Comparison of ENCODE assay signal across 20 cellular contexts in genomic region chr2:85906748-85907147, GRCh38.
"Had no signal": no experiment of that assay in that cellular context is flagged by ENCODE, and none has a peak within 500 bp of the region (broad histone marks: within the 10 kb centered on the region; RNA-seq: fewer than 3 reads in every experiment).

No MANE protein-coding gene starts in this region.

- H3K4me3 ChIP-seq: gastrocnemius medialis, heart right ventricle, pancreas, smooth muscle cell, tibial nerve had no signal

- H3K9me3 Mint-ChIP-seq: mesothelial cell of epicardium; natural killer cell; neural crest cell; stimulated activated effector memory CD8-positive, alpha-beta T cell treated with anti-CD3 and anti-CD28 coated beads, Interleukin-12 subunit alpha, Interleukin-12 subunit beta, amount 100 ng/mL, for 72 hours had no signal

- H3K4me2 ChIP-seq: smooth muscle cell had no signal

- H3K36me3 Mint-ChIP-seq: mesothelial cell of epicardium; natural killer cell; stimulated activated effector memory CD8-positive, alpha-beta T cell treated with anti-CD3 and anti-CD28 coated beads, Interleukin-12 subunit alpha, Interleukin-12 subunit beta, amount 100 ng/mL, for 72 hours had no signal

- H3K4me1 ChIP-seq: pancreas had no signal

- DNase-seq: dermis blood vessel endothelial cell; effector CD4-positive, alpha-beta T cell; gastrocnemius medialis; heart right ventricle; islet precursor cell; natural killer cell; occipital lobe; pancreas; right cardiac atrium; stimulated activated CD4-positive, alpha-beta T cell treated with anti-CD3 and anti-CD28 coated beads, Interleukin-4, amount 100 ng/mL, for 1 hour; stimulated activated CD8-positive, alpha-beta memory T cell treated with anti-CD3 and anti-CD28 coated beads, Interleukin-4, amount 100 ng/mL, for 48 hours; stimulated activated naive CD8-positive, alpha-beta T cell treated with anti-CD3 and anti-CD28 coated beads, Interleukin-15, Interleukin-2, amounts not matched to agents 100 U/mL and 50 U/mL, for 24 hours had no signal

- H3K27me3 ChIP-seq: gastrocnemius medialis, pancreas, tibial nerve had no signal

- H3K36me3 ChIP-seq: gastrocnemius medialis, heart right ventricle, pancreas, tibial nerve had no signal

- H3K4me3 Mint-ChIP-seq: mesothelial cell of epicardium; natural killer cell; neural crest cell; stimulated activated effector memory CD8-positive, alpha-beta T cell treated with anti-CD3 and anti-CD28 coated beads, Interleukin-12 subunit alpha, Interleukin-12 subunit beta, amount 100 ng/mL, for 72 hours had no signal

- H3K27ac ChIP-seq: gastrocnemius medialis, heart right ventricle, pancreas had no signal

- H3K9me3 ChIP-seq: gastrocnemius medialis, heart right ventricle, pancreas, tibial nerve had no signal

- ATAC-seq: esophagus mucosa; gastrocnemius medialis; heart right ventricle; left lobe of liver; natural killer cell; pancreas; right cardiac atrium; stimulated activated effector memory CD8-positive, alpha-beta T cell treated with anti-CD3 and anti-CD28 coated beads, Interleukin-12 subunit alpha, Interleukin-12 subunit beta, amount 100 ng/mL, for 72 hours; stimulated activated naive CD8-positive, alpha-beta T cell treated with anti-CD3 and anti-CD28 coated beads, Interleukin-15, Interleukin-2, amounts not matched to agents 100 U/mL and 50 U/mL, for 24 hours had no signal

- H3K27ac Mint-ChIP-seq: mesothelial cell of epicardium; natural killer cell; progenitor cell of endocrine pancreas; stimulated activated effector memory CD8-positive, alpha-beta T cell treated with anti-CD3 and anti-CD28 coated beads, Interleukin-12 subunit alpha, Interleukin-12 subunit beta, amount 100 ng/mL, for 72 hours had no signal
